In genomic region chr6:139960676-139961075, GRCh38 we compare ENCODE assay signal across 24 cellular contexts.
A peak's percentile ranks its signal among the peaks of the same experiment; 100 is the strongest.
DNase-seq lines count a peak whose midpoint lies in the region; ATAC-seq, FAIRE-seq and TF ChIP-seq lines count a peak whose summit lies in the region.
"Had no signal": no experiment of that assay in that cellular context is flagged by ENCODE, and none has a peak within 500 bp of the region (broad histone marks: within the 10 kb centered on the region; RNA-seq: fewer than 3 reads in every experiment).

No MANE protein-coding gene starts in this region.

- no peak for TF ChIP-seq CTCF in bronchial epithelial cell (IDR thresholded peaks at IDR 0.05; ENCODE audit: insufficient read depth, low read length, severe bottlenecking)

- H3K27me3 ChIP-seq in bronchial epithelial cell (ENCODE audit: control insufficient read depth, insufficient read depth, low read length) = no peaks in the 10 kb centered on the region

- no peak for ATAC-seq in GM21529 (IDR thresholded peaks at IDR 0.05; ENCODE audit: unreplicated experiment)
- ATAC-seq: GM12878, HCT116, PC-3 had no signal

- FAIRE-seq in bronchial epithelial cell (lab: Jason Lieb, UNC) = no peak
- FAIRE-seq: GM12878, H1 had no signal

- DNase-seq in ELR (ENCODE audit: low read depth) = peak; percentile 16
- peak; percentile 37 for DNase-seq in NCI-H69 (lab: John Stamatoyannopoulos, UW)
- DNase-seq in bronchial epithelial cell (ENCODE audit: low read depth) = peak; percentile 43
- peak; percentile 67 for DNase-seq in renal cortical epithelial cell (ENCODE audit: low read depth)
- DNase-seq in ureter (ENCODE audit: low spot score) = no peak
- DNase-seq in EL = no peak
- no peak for DNase-seq in HuH-7.5 (ENCODE audit: low spot score)
- DNase-seq: CD8-positive, alpha-beta memory T cell; GDM1; Karpas-422; NCI-H1092 treated with DMSO at 0.1 percent for 48 hours; NCI-H1436 treated with DMSO at 0.1 percent for 48 hours; NCI-H187 treated with DMSO at 0.1 percent for 48 hours; NCI-H446; NCI-H524 treated with DMSO at 0.1 percent for 48 hours; NK-92 treated with Interleukin-12 subunit alpha and Interleukin-12 subunit beta, amount 100 ng/mL, for 24 hours; PC-3; RPMI8226; SHP77; T-helper 1 cell had no signal

- no peaks in the 10 kb centered on the region for H3K36me3 ChIP-seq in bronchial epithelial cell (ENCODE audit: control insufficient read depth, insufficient read depth, low read length)

- H3K4me3 ChIP-seq in bronchial epithelial cell (ENCODE audit: low read depth, low read length) = no peak overlapping the region
- H3K4me3 ChIP-seq: GM12878 had no signal

Comparison
In these comparisons a context has a peak if more than half of its experiments do, and no peak if none do; other contexts are left out.
1. DNase-seq: peak in ELR (single experiment), NCI-H69 (single experiment), bronchial epithelial cell (single experiment) and renal cortical epithelial cell (single experiment); none in ureter (single experiment), EL (single experiment) and HuH-7.5 (single experiment).